In genomic region chrX:149036086-149036485, GRCh38 we compare ENCODE assay signal across 26 cellular contexts.
"Had no signal": no experiment of that assay in that cellular context is flagged by ENCODE, and none has a peak within 500 bp of the region (broad histone marks: within the 10 kb centered on the region; RNA-seq: fewer than 3 reads in every experiment).

No MANE protein-coding gene starts in this region.

- FAIRE-seq: colon, endometrium, keratinocyte, TTC549 had no signal

- DNase-seq: activated CD4-positive, alpha-beta T cell treated with anti-CD3 and anti-CD28 coated beads for 48 hours; activated CD4-positive, alpha-beta T cell treated with anti-CD3 and anti-CD28 coated beads, Interleukin-2, amount 50 U/mL, for 48 hours; activated CD8-positive, alpha-beta memory T cell treated with anti-CD3 and anti-CD28 coated beads, Interleukin-2, amount 50 U/mL, for 4 hours; activated gamma-delta T cell treated with Interleukin-2 at 50 U/mL for 16 hours; activated naive CD8-positive, alpha-beta T cell treated with anti-CD3 and anti-CD28 coated beads, Interleukin-2, amount 50 U/mL, for 24 hours; activated T-cell treated with anti-CD3 and anti-CD28 coated beads, Interleukin-2, amount 50 U/mL, for 24 hours; central memory CD4-positive, alpha-beta T cell; effector CD8-positive, alpha-beta T cell; gastrocnemius medialis; left cardiac atrium; mesenchymal stem cell; natural killer cell; occipital lobe; right cardiac atrium; spleen; SW 1271; T-helper 9 cell; upper lobe of left lung; WERI-Rb-1 had no signal

- H3K4me3 ChIP-seq: gastrocnemius medialis, hepatocyte, neural progenitor cell, spleen, thyroid gland, upper lobe of left lung had no signal
